Comparison of ENCODE assay signal across 10 cellular contexts in the genomic region with DNA sequence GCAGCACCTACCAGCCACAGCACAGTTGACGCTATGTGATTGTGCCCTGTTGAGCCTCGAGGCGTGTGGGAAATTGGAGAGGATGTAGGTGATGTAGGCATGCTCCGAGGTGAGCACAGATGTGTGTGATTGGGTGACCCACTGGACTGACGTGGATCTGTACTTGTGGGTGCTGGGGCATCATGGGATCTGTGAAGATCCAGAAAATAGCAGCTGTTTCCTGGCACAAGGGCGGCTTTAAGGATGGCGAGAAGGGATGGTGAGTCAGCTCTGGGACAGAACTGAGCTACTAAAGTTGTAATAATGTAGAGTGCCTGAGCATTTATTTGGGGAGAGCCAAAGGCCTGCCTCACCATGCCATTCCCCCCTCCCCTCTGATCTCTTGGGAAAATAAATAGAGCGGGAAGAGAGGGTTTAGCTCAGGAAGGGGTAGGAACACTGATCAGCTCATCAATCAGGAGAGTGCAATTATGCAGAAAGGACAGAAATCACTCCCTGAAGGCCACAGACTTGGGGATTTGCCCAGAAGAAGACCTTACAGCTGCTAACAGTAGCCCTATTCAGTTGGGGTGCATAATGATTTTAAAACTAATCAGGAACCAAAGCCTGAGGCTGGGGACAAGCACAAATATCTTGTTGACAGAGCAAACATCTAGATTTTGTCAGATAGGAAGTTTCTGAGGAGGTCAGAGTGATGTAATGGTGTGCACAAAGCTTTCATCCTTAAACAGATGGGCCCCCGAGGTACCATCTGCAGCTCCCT. TPM values are rescaled to one million over a fixed set of nuclear protein-coding genes. Genes with fewer than 3 reads are reported as not detected.
DNase-seq lines count a peak whose midpoint lies in the region; ATAC-seq and TF ChIP-seq lines count a peak whose summit lies in the region.
"Had no signal": no experiment of that assay in that cellular context is flagged by ENCODE, and none has a peak within 500 bp of the region (broad histone marks: within the 10 kb centered on the region; RNA-seq: fewer than 3 reads in every experiment).

No MANE protein-coding gene starts in this region.

- H3K4me1 Mint-ChIP-seq in activated T-helper 17 cell treated with anti-CD3 and anti-CD28 coated beads, Interleukin-2, amount 50 U/mL, for 72 hours, result no peaks in the 10 kb centered on the region

- peak overlapping the region; percentile 14 to 93 for H2BK12ac ChIP-seq in mesenchymal stem cell (ENCODE audit: low read length in 2 of 2)

- H3K23ac ChIP-seq in mesenchymal stem cell (ENCODE audit: low read length in 2 of 2), result no peak overlapping the region

- peak overlapping the region; percentile 7 for H2AK5ac ChIP-seq in mesenchymal stem cell (ENCODE audit: low read length, severe bottlenecking)

- WGBS in mesenchymal stem cell, result 56% methylated on average over 8 of the region's 9 CpGs

- BruUV-seq in A673 (replicated peaks; lab: Mats Ljungman, UMichigan), result no TSS peak

- H3K9me2 ChIP-seq in Loucy (replicated peaks; ENCODE audit: low read depth, low read length), result no peaks in the 10 kb centered on the region

- H3K14ac ChIP-seq in mesenchymal stem cell (ENCODE audit: low read length in 2 of 2), result peak overlapping the region in 1 of 2 experiments; percentile 87

- no peaks in the 10 kb centered on the region for H3K36me3 ChIP-seq in A673 (ENCODE audit: insufficient read depth, low read length, poor library complexity, severe bottlenecking)
- H3K36me3 ChIP-seq in Loucy (ENCODE audit: insufficient read depth, low read length), result no peaks in the 10 kb centered on the region
- H3K36me3 ChIP-seq in breast epithelium, result no peaks in the 10 kb centered on the region
- H3K36me3 ChIP-seq in mesenchymal stem cell (ENCODE audit: control insufficient read depth in 1 of 2, insufficient read depth in 2 of 2, low read depth in 1 of 2, low read length in 2 of 2), result peaks cover 0 to 13% of the 10 kb centered on the region in 2 experiments

- H2AFZ ChIP-seq in Loucy (ENCODE audit: low read length) (no peak overlapping the region), mesenchymal stem cell (ENCODE audit: low read depth, low read length) (no peak overlapping the region)

- H2BK120ac ChIP-seq in mesenchymal stem cell (ENCODE audit: low read depth, low read length), result no peak overlapping the region

- ATAC-seq in activated T-helper 17 cell treated with anti-CD3 and anti-CD28 coated beads, Interleukin-2, amount 50 U/mL, for 72 hours (replicated peaks), result no peak
- no peak for ATAC-seq in HG03432 (IDR thresholded peaks at IDR 0.05; ENCODE audit: unreplicated experiment)

- no peaks in the 10 kb centered on the region for H3K9me3 Mint-ChIP-seq in activated T-helper 17 cell treated with anti-CD3 and anti-CD28 coated beads, Interleukin-2, amount 50 U/mL, for 72 hours
- H3K9me3 Mint-ChIP-seq: activated naive CD8-positive, alpha-beta T cell treated with anti-CD3 and anti-CD28 coated beads for 36 hours had no signal

- H3K4me3 ChIP-seq in A673 (ENCODE audit: low read depth, low read length, poor library complexity, severe bottlenecking), result no peak overlapping the region
- H3K4me3 ChIP-seq in Loucy (ENCODE audit: low read length, poor library complexity, severe bottlenecking), result no peak overlapping the region
- H3K4me3 ChIP-seq in breast epithelium, result no peak overlapping the region
- no peak overlapping the region for H3K4me3 ChIP-seq in mesenchymal stem cell (ENCODE audit: insufficient read depth in 1 of 2, low read depth in 1 of 2, low read length in 2 of 2)

- H3K4me1 ChIP-seq in A673 (ENCODE audit: insufficient read depth, low read length, poor library complexity, severe bottlenecking) (peaks cover 17% of the 10 kb centered on the region), Loucy (ENCODE audit: insufficient read depth, low read length, poor library complexity, severe bottlenecking) (peaks cover 11% of the 10 kb centered on the region), breast epithelium (peaks cover 0 to 13% of the 10 kb centered on the region in 2 donors), mesenchymal stem cell (ENCODE audit: control insufficient read depth, insufficient read depth, low read depth, low read length) (peaks cover 20% of the 10 kb centered on the region)

- no peaks in the 10 kb centered on the region for H3K9me3 ChIP-seq in A673 (ENCODE audit: low read depth, low read length, poor library complexity, severe bottlenecking)
- H3K9me3 ChIP-seq in Loucy (ENCODE audit: insufficient read depth, low read depth, low read length), result no peaks in the 10 kb centered on the region
- no peaks in the 10 kb centered on the region for H3K9me3 ChIP-seq in breast epithelium
- H3K9me3 ChIP-seq in mesenchymal stem cell (ENCODE audit: control insufficient read depth, low read length), result no peaks in the 10 kb centered on the region

- H2BK15ac ChIP-seq in mesenchymal stem cell (ENCODE audit: low read depth, poor library complexity, severe bottlenecking), result no peak overlapping the region

- peak; percentile 31 for DNase-seq in A673 (ENCODE audit: low spot score)
- DNase-seq in breast epithelium (ENCODE audit: low spot score in 2 of 2), result no peak
- DNase-seq in mesenchymal stem cell, result peak; percentile 73
- DNase-seq in mesenteric fat pad (ENCODE audit: low spot score), result no peak
- no peak for DNase-seq in NOMO-1 treated with DMSO at 0.1 percent for 48 hours (lab: John Stamatoyannopoulos, UW; ENCODE audit: unreplicated experiment)
- DNase-seq: activated naive CD8-positive, alpha-beta T cell treated with anti-CD3 and anti-CD28 coated beads for 36 hours had no signal

- peak overlapping the region; percentile 20 for H4K8ac ChIP-seq in mesenchymal stem cell (ENCODE audit: low read length)

- H2BK5ac ChIP-seq in mesenchymal stem cell (ENCODE audit: low read depth, low read length, poor library complexity, severe bottlenecking), result no peak overlapping the region

- no peak overlapping the region for H3K27ac ChIP-seq in A673 (ENCODE audit: low read depth, low read length, poor library complexity, severe bottlenecking)
- H3K27ac ChIP-seq in breast epithelium, result peak overlapping the region; percentile 46 to 50
- H3K27ac ChIP-seq in mesenchymal stem cell (ENCODE audit: low read length, poor library complexity, severe bottlenecking), result no peak overlapping the region
- H3K27ac ChIP-seq: HL-60 had no signal

- no peak overlapping the region for H3K4me3 Mint-ChIP-seq in activated T-helper 17 cell treated with anti-CD3 and anti-CD28 coated beads, Interleukin-2, amount 50 U/mL, for 72 hours
- H3K4me3 Mint-ChIP-seq: activated naive CD8-positive, alpha-beta T cell treated with anti-CD3 and anti-CD28 coated beads for 36 hours had no signal

- peak overlapping the region; percentile 7 to 79 for H3K18ac ChIP-seq in mesenchymal stem cell (ENCODE audit: low read depth in 1 of 2, low read length in 2 of 2)

- TF ChIP-seq POLR2A in breast epithelium (IDR thresholded peaks at IDR 0.05), result no peak

- no peaks in the 10 kb centered on the region for H3K36me3 Mint-ChIP-seq in activated T-helper 17 cell treated with anti-CD3 and anti-CD28 coated beads, Interleukin-2, amount 50 U/mL, for 72 hours (ENCODE audit: low read depth)
- H3K36me3 Mint-ChIP-seq: activated naive CD8-positive, alpha-beta T cell treated with anti-CD3 and anti-CD28 coated beads for 36 hours had no signal

- H3K4ac ChIP-seq in mesenchymal stem cell (ENCODE audit: low read depth in 1 of 2, low read length in 2 of 2), result no peak overlapping the region

- H3K27ac Mint-ChIP-seq in activated T-helper 17 cell treated with anti-CD3 and anti-CD28 coated beads, Interleukin-2, amount 50 U/mL, for 72 hours, result no peak overlapping the region
- H3K27ac Mint-ChIP-seq: activated naive CD8-positive, alpha-beta T cell treated with anti-CD3 and anti-CD28 coated beads for 36 hours had no signal

- H3K4me2 ChIP-seq in Loucy (ENCODE audit: low read depth, low read length, poor library complexity, severe bottlenecking), result peak overlapping the region; percentile 8
- H3K4me2 ChIP-seq in mesenchymal stem cell (ENCODE audit: low read length, poor library complexity, severe bottlenecking), result no peak overlapping the region

- POLR2A ChIA-PET in A673 (lab: Charles Lee; ENCODE audit: low non-redundant PET), result no interaction called here

- H3K27me3 ChIP-seq in A673 (replicated peaks; ENCODE audit: insufficient read depth, low read depth, low read length, poor library complexity) (no peaks in the 10 kb centered on the region), Loucy (ENCODE audit: insufficient read depth, low read length, poor library complexity, severe bottlenecking) (no peaks in the 10 kb centered on the region), breast epithelium (no peaks in the 10 kb centered on the region), mesenchymal stem cell (ENCODE audit: control insufficient read depth in 1 of 2, insufficient read depth in 1 of 2, low read length in 2 of 2) (no peaks in the 10 kb centered on the region)

- TF ChIP-seq CTCF in A673 (conservative IDR thresholded peaks at IDR 0.05; ENCODE audit: low read depth, low read length), result no peak
- TF ChIP-seq CTCF in Loucy (conservative IDR thresholded peaks at IDR 0.05; ENCODE audit: low read length), result no peak
- TF ChIP-seq CTCF in breast epithelium (IDR thresholded peaks at IDR 0.05), result no peak

- no peaks in the 10 kb centered on the region for H3F3A ChIP-seq in Loucy (ENCODE audit: low read depth)

- intact Hi-C loops in A673 (cut with micrococcal nuclease; ENCODE audit: unreplicated experiment) (no loop called here), breast epithelium (cut with DNase I; ENCODE audit: low total_unique reads) (no loop called here)

- no peaks in the 10 kb centered on the region for H4K20me1 ChIP-seq in Loucy (ENCODE audit: insufficient read depth, low read length, poor library complexity, severe bottlenecking)

- H3K79me1 ChIP-seq in mesenchymal stem cell (replicated peaks; ENCODE audit: low read length, poor library complexity, severe bottlenecking), result peaks cover 35% of the 10 kb centered on the region

- H4K91ac ChIP-seq in mesenchymal stem cell (ENCODE audit: low read length), result no peak overlapping the region

- no peaks in the 10 kb centered on the region for H3K79me2 ChIP-seq in Loucy (ENCODE audit: insufficient read depth, low read length)

- CTCF ChIA-PET in A673 (lab: Charles Lee), result interaction anchor here (0.6 kb wide), 1 partner anchor 43 kb away, joined by 3 read pairs; no protein-coding TSS in a partner anchor

- H3K27me3 Mint-ChIP-seq in activated T-helper 17 cell treated with anti-CD3 and anti-CD28 coated beads, Interleukin-2, amount 50 U/mL, for 72 hours, result no peaks in the 10 kb centered on the region

- H3K9ac ChIP-seq in Loucy (ENCODE audit: low read depth, low read length, poor library complexity, severe bottlenecking) (no peak overlapping the region), mesenchymal stem cell (ENCODE audit: low read length) (no peak overlapping the region)

RNA-seq across cellular contexts. Expression of a gene that starts 30.2 kb away (rescaled TPM):
- 9.0 and 12.8 TPM in 2 replicates for total RNA-seq in A673 (2021)
- 10 to 100 TPM; 18.9 to 62.3 (median 58.4) TPM for total RNA-seq in breast epithelium
- 28.5 TPM for polyA plus RNA-seq in mesenchymal stem cell (2013, experiment 1 of 2)
- 26.8 TPM for polyA plus RNA-seq in mesenchymal stem cell (2013, experiment 2 of 2)
- 1 to 10 TPM; 1.4 to 1.7 TPM for total RNA-seq in activated T-helper 17 cell treated with anti-CD3 and anti-CD28 coated beads, Interleukin-2, amount 50 U/mL, for 72 hours
- total RNA-seq in mesenteric fat pad, result 27.9 TPM

Comparison
In these comparisons a context has a peak if more than half of its experiments do, and no peak if none do; other contexts are left out.
1. DNase-seq: peak in A673 (single experiment) and mesenchymal stem cell (single experiment); none in breast epithelium (0 of 2), mesenteric fat pad (single experiment) and NOMO-1 treated with DMSO at 0.1 percent for 48 hours (single experiment).
2. H3K27ac ChIP-seq: peak in breast epithelium (2 of 2); none in A673 (single experiment) and mesenchymal stem cell (single experiment).